7 cellular contexts compared by ENCODE assay signal in genomic region chr11:706957-707816, GRCh38. TPM values are rescaled to one million over a fixed set of nuclear protein-coding genes. Genes with fewer than 3 reads are reported as not detected.
DNase-seq lines count a peak whose midpoint lies in the region; ATAC-seq and TF ChIP-seq lines count a peak whose summit lies in the region.

No MANE protein-coding gene starts in this region.

- no peaks in the 10 kb centered on the region for H3K27me3 Mint-ChIP-seq in chondrocyte (ENCODE audit: low read depth)
- H3K27me3 Mint-ChIP-seq in type B pancreatic cell = peaks cover 2% of the 10 kb centered on the region

- peak overlapping the region in 1 of 2 donors; percentile 63 for H3K9ac ChIP-seq in liver (ENCODE audit: low read depth in 1 of 2, low read length in 2 of 2)

- H3K9me3 ChIP-seq in liver (ENCODE audit: control insufficient read depth in 4 of 4, low read length in 3 of 4) = no peaks in the 10 kb centered on the region

- TF ChIP-seq RAD21 in liver (IDR thresholded peaks at IDR 0.05) = peak in 1 of 2 donors; percentile 25

- H3K27ac ChIP-seq in liver (ENCODE audit: low read depth in 1 of 2, low read length in 2 of 2) = peak overlapping the region; percentile 84 to 96

- ATAC-seq in HG03097 (IDR thresholded peaks at IDR 0.05; ENCODE audit: low FRiP score, unreplicated experiment) (no peak), HG02852 (IDR thresholded peaks at IDR 0.05; ENCODE audit: unreplicated experiment) (no peak)

- H3K4me1 Mint-ChIP-seq in chondrocyte (ENCODE audit: low read depth) = peaks cover 54% of the 10 kb centered on the region
- peaks cover 7% of the 10 kb centered on the region for H3K4me1 Mint-ChIP-seq in type B pancreatic cell (ENCODE audit: unreplicated experiment)

- H3K36me3 Mint-ChIP-seq in chondrocyte (ENCODE audit: low read depth) (no peaks in the 10 kb centered on the region), type B pancreatic cell (no peaks in the 10 kb centered on the region)

- peaks cover 26 to 74% (median 55%) of the 10 kb centered on the region in 4 donors for H3K4me1 ChIP-seq in liver (ENCODE audit: control insufficient read depth in 4 of 4, insufficient read depth in 4 of 4, low read length in 3 of 4)

- H3K9me3 Mint-ChIP-seq in chondrocyte (ENCODE audit: low read depth) (no peaks in the 10 kb centered on the region), type B pancreatic cell (no peaks in the 10 kb centered on the region)

- H3K4me3 ChIP-seq in liver (ENCODE audit: low read depth in 1 of 3, low read length in 3 of 3) = peak overlapping the region; percentile 34 to 89 (median 79)

- 17% methylated on average over 30 of the region's 30 CpGs for WGBS in liver

- H3K27ac Mint-ChIP-seq in chondrocyte (ENCODE audit: unreplicated experiment) = peak overlapping the region; percentile 95
- peak overlapping the region; percentile 90 for H3K27ac Mint-ChIP-seq in type B pancreatic cell

- no peaks in the 10 kb centered on the region for H3K27me3 ChIP-seq in liver (ENCODE audit: control insufficient read depth in 4 of 4, insufficient read depth in 4 of 4, low read length in 3 of 4)

- TF ChIP-seq CTCF in chondrocyte (IDR thresholded peaks at IDR 0.05) (peak; percentile 71), liver (IDR thresholded peaks at IDR 0.05; ENCODE audit: low read depth, low read length, missing input control) (peak; percentile 32), type B pancreatic cell (conservative IDR thresholded peaks at IDR 0.05) (peak; percentile 56)

- peaks cover 0 to 2% (median 0%) of the 10 kb centered on the region in 4 donors for H3K36me3 ChIP-seq in liver (ENCODE audit: control insufficient read depth in 4 of 4, insufficient read depth in 3 of 4, low read depth in 1 of 4, low read length in 3 of 4)

- DNase-seq in HT-29 (ENCODE audit: low spot score) (peak; percentile 59), chondrocyte (ENCODE audit: low spot score) (peak; percentile 86), type B pancreatic cell (ENCODE audit: extremely low spot score, unreplicated experiment) (peak; percentile 70), hippocampal formation (lab: John Stamatoyannopoulos, UW) (no peak)

- peak overlapping the region; percentile 77 for H3K4me3 Mint-ChIP-seq in chondrocyte (ENCODE audit: unreplicated experiment)
- peak overlapping the region; percentile 87 for H3K4me3 Mint-ChIP-seq in type B pancreatic cell

TF ChIP-seq in liver, 16 proteins besides CTCF, POLR2A, EP300 and RAD21:
- no peak for TF ChIP-seq FOXA2 (IDR thresholded peaks at IDR 0.05)
- peak; percentile 32 for TF ChIP-seq REST (IDR thresholded peaks at IDR 0.05)
- TF ChIP-seq FOXA1 (IDR thresholded peaks at IDR 0.05) = no peak
- TF ChIP-seq YY1 (IDR thresholded peaks at IDR 0.05) = peak; percentile 58
- TF ChIP-seq ATF3 (IDR thresholded peaks at IDR 0.05) = peak; percentile 54
- peak; percentile 99 for TF ChIP-seq HNF4G (IDR thresholded peaks at IDR 0.05)
- TF ChIP-seq TAF1 (conservative IDR thresholded peaks at IDR 0.05) = no peak
- TF ChIP-seq EGR1 (IDR thresholded peaks at IDR 0.05; ENCODE audit: low read depth in 2 of 2) = peak; percentile 48 to 74
- peak; percentile 73 for TF ChIP-seq MAX (IDR thresholded peaks at IDR 0.05)
- TF ChIP-seq NR2F2 (IDR thresholded peaks at IDR 0.05) = peak; percentile 84
- TF ChIP-seq JUND (IDR thresholded peaks at IDR 0.05) = peak; percentile 37 to 60
- peak; percentile 24 for TF ChIP-seq ZBTB33 (IDR thresholded peaks at IDR 0.05)
- TF ChIP-seq GABPA (IDR thresholded peaks at IDR 0.05 in 1 of 2, conservative IDR thresholded peaks at IDR 0.05 in 1 of 2) = no peak
- TF ChIP-seq HNF4A (conservative IDR thresholded peaks at IDR 0.05) = peak; percentile 98 to 99
- peak; percentile 94 to 97 for TF ChIP-seq RXRA (IDR thresholded peaks at IDR 0.05)
- peak; percentile 94 for TF ChIP-seq SP1 (IDR thresholded peaks at IDR 0.05)

RNA-seq across cellular contexts. Expression of gene EPS8L2, which starts 1.2 kb away (rescaled TPM):
- 473 and 503 TPM in 2 replicates for total RNA-seq in HT-29 (2014; rRNA removed; shearing (Covaris generic))
- 17.2 to 51.6 TPM (median 45.7 TPM) in 3 replicates for total RNA-seq in chondrocyte
- 100 to 1,000 TPM in 1 of 2 donors, 10 to 100 TPM in 1; 24.4 to 138 TPM for total RNA-seq in liver
- 10 to 100 TPM; 62.2 to 63.2 TPM for polyA plus RNA-seq in liver
- 218 and 497 TPM in 2 replicates for total RNA-seq in type B pancreatic cell (ENCODE audit: low replicate concordance)

RNA-seq across cellular contexts. Expression of gene TMEM80, which starts 11.6 kb away (rescaled TPM):
- total RNA-seq in HT-29 (2014; rRNA removed; shearing (Covaris generic)) = 73.6 and 76.8 TPM in 2 replicates
- 16.9 to 31.3 TPM (median 20.3 TPM) in 3 replicates for total RNA-seq in chondrocyte
- 10 to 100 TPM in 1 of 2 donors, 1 to 10 TPM in 1; 5.1 to 11.1 TPM for total RNA-seq in liver
- 10 to 100 TPM in 1 of 2 donors, 1 to 10 TPM in 1; 5.3 to 12.4 TPM for polyA plus RNA-seq in liver
- 23.2 and 37.4 TPM in 2 replicates for total RNA-seq in type B pancreatic cell (ENCODE audit: low replicate concordance)

RNA-seq across cellular contexts. Expression of gene DEAF1, which starts 12.2 kb away (rescaled TPM):
- total RNA-seq in HT-29 (2014; rRNA removed; shearing (Covaris generic)) = 77.8 and 139 TPM in 2 replicates
- 67.6 to 70.4 TPM (median 67.9 TPM) in 3 replicates for total RNA-seq in chondrocyte
- 10 to 100 TPM in 1 of 2 donors, 1 to 10 TPM in 1; 9.6 to 11.4 TPM for total RNA-seq in liver
- polyA plus RNA-seq in liver = 10 to 100 TPM in 1 of 2 donors, 1 to 10 TPM in 1; 7.0 to 10.5 TPM
- total RNA-seq in type B pancreatic cell (ENCODE audit: low replicate concordance) = 41.0 and 48.1 TPM in 2 replicates

RNA-seq across cellular contexts. Expression of gene TALDO1, which starts 40.1 kb away (rescaled TPM):
- 669 and 686 TPM in 2 replicates for total RNA-seq in HT-29 (2014; rRNA removed; shearing (Covaris generic))
- total RNA-seq in chondrocyte (128 to 227 TPM (median 151 TPM) in 3 replicates), liver (100 to 1,000 TPM in 1 of 2 donors, 10 to 100 TPM in 1; 72.5 to 181 TPM), type B pancreatic cell (ENCODE audit: low replicate concordance) (189 and 288 TPM in 2 replicates)
- 100 to 1,000 TPM; 123 to 133 TPM for polyA plus RNA-seq in liver

Comparison
In these comparisons a context has a peak if more than half of its experiments do, and no peak if none do; other contexts are left out.
1. DNase-seq: peak in HT-29 (single experiment), chondrocyte (single experiment) and type B pancreatic cell (single experiment); none in hippocampal formation (0 of 2).
2. Peak in every context shown above with its lines, with median percentiles within 50 percentile points of each other: CTCF ChIP-seq.